In the genomic region with DNA sequence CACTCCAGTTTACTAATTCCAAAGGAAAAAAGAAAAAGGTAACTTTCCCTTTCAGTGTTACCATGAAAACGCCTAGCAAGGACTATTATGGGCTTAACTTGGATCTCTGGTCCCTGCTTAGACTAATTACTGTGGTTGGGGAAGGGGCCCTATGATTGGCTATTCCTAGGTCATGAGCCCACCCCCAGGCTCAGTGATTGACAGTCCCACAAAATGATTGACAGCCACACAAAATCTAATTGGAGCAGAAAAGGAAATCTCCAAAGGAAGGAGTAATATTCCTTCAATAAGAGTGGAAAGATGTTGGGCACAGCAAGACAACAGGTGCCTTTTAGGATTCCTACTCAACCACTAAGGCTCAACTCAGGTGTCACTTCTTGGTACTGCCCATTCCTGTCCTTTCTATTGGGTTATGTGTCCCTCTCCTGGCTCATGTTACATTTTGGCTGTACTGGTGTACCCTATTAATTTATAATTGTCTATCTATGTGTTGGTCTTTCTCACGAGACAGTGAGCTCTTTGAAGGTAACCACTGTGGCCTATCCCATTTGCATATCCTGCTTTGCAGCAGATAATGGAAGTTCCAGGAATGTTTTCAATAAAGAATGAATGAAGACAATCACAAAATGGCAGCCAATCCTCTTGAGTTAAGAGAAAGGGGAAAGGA, we compare ENCODE assay signal across 21 cellular contexts.
"Had no signal": no experiment of that assay in that cellular context is flagged by ENCODE, and none has a peak within 500 bp of the region (broad histone marks: within the 10 kb centered on the region; RNA-seq: fewer than 3 reads in every experiment).

No MANE protein-coding gene starts in this region.

- H3K27me3 Mint-ChIP-seq: type B pancreatic cell had no signal

- H2AFZ ChIP-seq: hepatocyte had no signal

- H3K79me2 ChIP-seq: hepatocyte had no signal

- H3K4me3 Mint-ChIP-seq: naive thymus-derived CD8-positive, alpha-beta T cell; stimulated activated naive B cell treated with anti-CD40 and anti-IgM and Interleukin-4, amounts not matched to agents 10 μg/mL and 1 μg/mL and 100 μg/mL, for 72 hours; type B pancreatic cell had no signal

- H3K4me3 ChIP-seq: coronary artery, hepatocyte, mucosa of descending colon, psoas muscle, spleen, suprapubic skin, thyroid gland had no signal

- H3K27me3 ChIP-seq: hepatocyte, neutrophil, spleen, suprapubic skin, thyroid gland had no signal

- H3K27ac Mint-ChIP-seq: naive thymus-derived CD8-positive, alpha-beta T cell; stimulated activated naive B cell treated with anti-CD40 and anti-IgM and Interleukin-4, amounts not matched to agents 10 μg/mL and 1 μg/mL and 100 μg/mL, for 72 hours; type B pancreatic cell had no signal

- H3K27ac ChIP-seq: coronary artery, hepatocyte, neutrophil, psoas muscle, spleen, suprapubic skin, thyroid gland had no signal

- ATAC-seq: left ventricle myocardium superior; naive thymus-derived CD8-positive, alpha-beta T cell; sciatic nerve; stimulated activated naive B cell treated with anti-CD40 and anti-IgM and Interleukin-4, amounts not matched to agents 10 μg/mL and 1 μg/mL and 100 μg/mL, for 72 hours had no signal

- H3K36me3 Mint-ChIP-seq: naive thymus-derived CD8-positive, alpha-beta T cell; stimulated activated naive B cell treated with anti-CD40 and anti-IgM and Interleukin-4, amounts not matched to agents 10 μg/mL and 1 μg/mL and 100 μg/mL, for 72 hours had no signal

- H3K9me3 ChIP-seq: mucosa of descending colon, neutrophil, psoas muscle, spleen, suprapubic skin, thyroid gland had no signal

- DNase-seq: effector CD4-positive, alpha-beta T cell; foreskin melanocyte; head of caudate nucleus; left colon; left ventricle myocardium superior; mucosa of descending colon; naive thymus-derived CD8-positive, alpha-beta T cell; psoas muscle; retina; spleen; stimulated activated CD4-positive, alpha-beta T cell treated with anti-CD3 and anti-CD28 coated beads, Interleukin-2, amount 100 ng/mL, for 24 hours; stimulated activated CD4-positive, alpha-beta T cell treated with anti-CD3 and anti-CD28 coated beads, Interleukin-4, amount 100 ng/mL, for 4 hours; stimulated activated naive B cell treated with anti-CD40 and anti-IgM and Interleukin-4, amounts not matched to agents 10 μg/mL and 1 μg/mL and 100 μg/mL, for 72 hours; thyroid gland had no signal

- H3K9me3 Mint-ChIP-seq: naive thymus-derived CD8-positive, alpha-beta T cell; stimulated activated naive B cell treated with anti-CD40 and anti-IgM and Interleukin-4, amounts not matched to agents 10 μg/mL and 1 μg/mL and 100 μg/mL, for 72 hours; type B pancreatic cell had no signal

- H3K4me2 ChIP-seq: hepatocyte had no signal

- FAIRE-seq: urothelium cell line had no signal

- H3K36me3 ChIP-seq: neutrophil, spleen, suprapubic skin, thyroid gland had no signal
